ENCODE assay signal across 8 cellular contexts in the genomic region with DNA sequence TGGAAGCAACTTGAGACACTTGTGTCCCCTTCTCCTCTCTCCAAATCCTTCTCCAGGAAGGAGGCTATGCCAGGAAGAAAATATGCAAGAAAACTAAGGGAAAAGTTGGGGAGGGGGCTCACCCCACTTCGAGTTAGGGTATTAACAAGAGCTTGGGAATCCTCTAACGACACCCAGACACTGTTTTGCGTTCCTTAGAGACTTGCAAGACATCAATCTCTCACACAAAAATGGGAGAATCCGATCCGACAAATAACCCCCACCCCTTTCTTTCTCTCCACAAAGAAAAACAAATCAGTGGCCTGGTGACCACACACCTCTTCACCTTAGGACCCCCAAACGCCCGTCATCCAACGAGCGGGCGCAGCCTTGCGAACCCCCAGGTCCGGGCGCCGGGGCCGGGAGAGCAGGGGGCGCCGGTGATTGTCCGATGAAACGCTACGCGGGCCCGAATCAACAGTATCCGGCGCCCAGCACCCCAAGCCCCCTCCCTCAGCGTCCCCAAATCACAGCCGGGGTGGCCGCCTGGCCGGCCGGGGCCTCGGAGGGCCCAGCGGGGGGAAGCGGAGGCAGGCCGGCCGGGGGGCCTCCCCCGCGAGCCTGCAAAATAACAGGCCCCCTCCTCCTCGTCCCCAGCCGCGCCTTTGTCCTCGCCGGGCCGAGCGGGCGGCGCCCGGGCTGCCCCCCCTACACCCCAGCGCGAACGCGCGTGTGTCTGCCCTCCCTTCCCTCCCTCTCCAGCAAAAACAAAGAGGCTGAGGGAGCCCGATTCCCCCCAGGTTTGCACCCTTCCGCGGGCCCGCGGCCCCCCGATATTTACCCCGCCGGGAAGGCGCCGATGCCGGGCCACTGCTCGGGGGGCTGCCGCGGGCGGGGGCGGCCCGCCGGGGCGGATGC. TPM values are rescaled to one million over a fixed set of nuclear protein-coding genes. Genes with fewer than 3 reads are reported as not detected.
DNase-seq lines count a peak whose midpoint lies in the region; ATAC-seq and TF ChIP-seq lines count a peak whose summit lies in the region.

No MANE protein-coding gene starts in this region.

- H3K23ac ChIP-seq in H9 (ENCODE audit: insufficient read length, low read depth, low read length) = no peak overlapping the region

- H2BK20ac ChIP-seq in H9 (ENCODE audit: low read depth, low read length, poor library complexity, severe bottlenecking) = no peak overlapping the region

- H3T11ph ChIP-seq in H9 (ENCODE audit: low read length) = no peak overlapping the region

- H3K4me1 ChIP-seq in H9 (ENCODE audit: insufficient read depth, low read length) = peaks cover 10% of the 10 kb centered on the region; the same call in 1 of the 2 replicates
- H3K4me1 ChIP-seq in PC-3 (ENCODE audit: insufficient read depth, low read length) = peaks cover 47% of the 10 kb centered on the region
- peaks cover 53% of the 10 kb centered on the region for H3K4me1 ChIP-seq in muscle layer of colon (ENCODE audit: insufficient read depth, low read length)
- peaks cover 24 to 63% (median 60%) of the 10 kb centered on the region in 5 donors for H3K4me1 ChIP-seq in subcutaneous abdominal adipose tissue (ENCODE audit: control insufficient read depth in 5 of 5, insufficient read depth in 5 of 5, low read length in 5 of 5)

- no peak overlapping the region; the same call in 1 of the 2 replicates for H3K4ac ChIP-seq in H9 (ENCODE audit: low read depth, low read length)

- no peaks in the 10 kb centered on the region for H3K9me3 ChIP-seq in H9 (ENCODE audit: control insufficient read depth, low read depth, low read length)
- no peaks in the 10 kb centered on the region for H3K9me3 ChIP-seq in PC-3 (ENCODE audit: low read length)
- H3K9me3 ChIP-seq in muscle layer of colon (ENCODE audit: low read length) = no peaks in the 10 kb centered on the region
- H3K9me3 ChIP-seq in subcutaneous abdominal adipose tissue (ENCODE audit: control insufficient read depth in 5 of 5, low read length in 5 of 5) = no peaks in the 10 kb centered on the region

- H3F3A ChIP-seq in PC-3 (ENCODE audit: low read length, unreplicated experiment) = no peaks in the 10 kb centered on the region

- H3K23me2 ChIP-seq in H9 (ENCODE audit: insufficient read length, low read depth, low read length, poor library complexity, severe bottlenecking) = peaks cover 13% of the 10 kb centered on the region

- peak overlapping the region; percentile 25; the same call in 1 of the 2 replicates for H3K14ac ChIP-seq in H9 (ENCODE audit: insufficient read depth, low read length)

- H2AK5ac ChIP-seq in H9 (ENCODE audit: insufficient read length, low read length) = no peak overlapping the region

- H4K5ac ChIP-seq in H9 (ENCODE audit: insufficient read length, low read depth, low read length) = no peak overlapping the region

- TF ChIP-seq CTCF in C4-2B (conservative IDR thresholded peaks at IDR 0.05) = no peak
- no peak for TF ChIP-seq CTCF in H9 (conservative IDR thresholded peaks at IDR 0.05)
- no peak for TF ChIP-seq CTCF in PC-3 (conservative IDR thresholded peaks at IDR 0.05; ENCODE audit: low read depth, low read length)

- ATAC-seq in PC-3 (peak; percentile 13), GM21447 (IDR thresholded peaks at IDR 0.05; ENCODE audit: unreplicated experiment) (no peak)

- peak overlapping the region; percentile 51 for H3K18ac ChIP-seq in H9 (ENCODE audit: insufficient read length, low read depth, low read length)

- H3K36me3 ChIP-seq in PC-3 (ENCODE audit: low read depth, low read length) (peaks cover 13% of the 10 kb centered on the region), muscle layer of colon (ENCODE audit: insufficient read depth, low read length) (peaks cover 15% of the 10 kb centered on the region), subcutaneous abdominal adipose tissue (ENCODE audit: control insufficient read depth in 5 of 5, insufficient read depth in 5 of 5, low read length in 5 of 5) (peaks cover 0 to 14% (median 11%) of the 10 kb centered on the region in 5 donors)

- DNase-seq in H9 = no peak
- DNase-seq in PC-3 = no peak
- peak; percentile 48 for DNase-seq in activated effector memory CD4-positive, alpha-beta T cell treated with Interleukin-2 at 50 U/mL for 16 hours
- DNase-seq in fibroblast of gingiva (ENCODE audit: low read depth) = peak; percentile 72

- no peaks in the 10 kb centered on the region for H3K27me3 ChIP-seq in H9 (ENCODE audit: insufficient read depth, low read length)
- no peaks in the 10 kb centered on the region for H3K27me3 ChIP-seq in PC-3 (ENCODE audit: low read length)
- no peaks in the 10 kb centered on the region for H3K27me3 ChIP-seq in muscle layer of colon (ENCODE audit: control insufficient read depth in 1 of 2, insufficient read depth in 2 of 2, low read length in 2 of 2)
- H3K27me3 ChIP-seq in subcutaneous abdominal adipose tissue (ENCODE audit: control insufficient read depth in 5 of 5, insufficient read depth in 4 of 5, low read length in 5 of 5) = no peaks in the 10 kb centered on the region

- no peak overlapping the region for H2BK5ac ChIP-seq in H9 (ENCODE audit: insufficient read length, low read length)

- H3K4me3 ChIP-seq in PC-3 (ENCODE audit: low read length) (peak overlapping the region; percentile 99), muscle layer of colon (ENCODE audit: low read depth in 1 of 2, low read length in 2 of 2) (peak overlapping the region; percentile 89 to 93), subcutaneous abdominal adipose tissue (ENCODE audit: low read depth in 1 of 5, low read length in 5 of 5) (peak overlapping the region; percentile 74 to 94 (median 82))

- no peaks in the 10 kb centered on the region for H3K79me1 ChIP-seq in H9 (ENCODE audit: insufficient read depth, low read depth, low read length, poor library complexity, severe bottlenecking)

- H2BK120ac ChIP-seq in H9 (ENCODE audit: low read depth, low read length, poor library complexity, severe bottlenecking) = no peak overlapping the region

- H4K20me1 ChIP-seq in H9 (ENCODE audit: control insufficient read depth, insufficient read depth, insufficient read length) = peaks cover 2% of the 10 kb centered on the region
- peaks cover 21% of the 10 kb centered on the region for H4K20me1 ChIP-seq in PC-3 (ENCODE audit: low read length)

- H4K91ac ChIP-seq in H9 (ENCODE audit: insufficient read length, low read depth, low read length) = no peak overlapping the region

- peak overlapping the region; percentile 97 for H3K9ac ChIP-seq in H9 (ENCODE audit: extremely low read depth, insufficient read length, low read length)
- peak overlapping the region; percentile 100 for H3K9ac ChIP-seq in PC-3 (ENCODE audit: low read length)
- peak overlapping the region; percentile 98 for H3K9ac ChIP-seq in muscle layer of colon (ENCODE audit: low read length)
- H3K9ac ChIP-seq in subcutaneous abdominal adipose tissue (ENCODE audit: low read length in 5 of 5) = peak overlapping the region; percentile 89 to 96 (median 92)

- H3K27ac ChIP-seq in C4-2B (peak overlapping the region; percentile 95), H9 (ENCODE audit: insufficient read length, low read depth, low read length) (no peak overlapping the region), PC-3 (ENCODE audit: low read length) (peak overlapping the region; percentile 98), muscle layer of colon (ENCODE audit: low read depth, low read length) (peak overlapping the region; percentile 99), subcutaneous abdominal adipose tissue (ENCODE audit: low read depth, low read length) (peak overlapping the region; percentile 95)

- CTCF ChIA-PET in PC-3 (lab: Charles Lee) = no interaction called here

- POLR2A ChIA-PET in PC-3 (lab: Charles Lee; ENCODE audit: unreplicated experiment) = no interaction called here

- peak overlapping the region; percentile 93 to 97 for H3K4me3 Mint-ChIP-seq in H9

- no peak overlapping the region for H3K56ac ChIP-seq in H9 (ENCODE audit: insufficient read length, low read depth, low read length)

- peak overlapping the region; percentile 85 for H3K4me2 ChIP-seq in H9 (ENCODE audit: insufficient read depth, insufficient read length, low read length)
- H3K4me2 ChIP-seq in PC-3 (ENCODE audit: low read length) = peak overlapping the region; percentile 99

- H3K27ac Mint-ChIP-seq in H9 = peak overlapping the region; percentile 95 to 100 (median 97)

- no peaks in the 10 kb centered on the region for H3K9me2 ChIP-seq in PC-3 (replicated peaks; ENCODE audit: low read length)

- no peak overlapping the region for H2BK15ac ChIP-seq in H9 (ENCODE audit: low read depth, low read length)

- intact Hi-C loops in PC-3 (cut with micrococcal nuclease) = loop anchor here (5.0 kb wide), 1 partner anchor 79 kb away; no protein-coding TSS in a partner anchor

- no peaks in the 10 kb centered on the region for H3K27me3 Mint-ChIP-seq in H9 (ENCODE audit: low read depth)

- WGBS in H9 (ENCODE audit: extremely low coverage, insufficient read length, low lambda C conversion rate) = no CpG with 5 or more reads among the region's 70 CpGs

- H3K4me1 Mint-ChIP-seq in H9 = peaks cover 67 to 77% of the 10 kb centered on the region in 2 experiments

- no peaks in the 10 kb centered on the region; a peak in 1 of 5 replicates for H3K9me3 Mint-ChIP-seq in H9

- peaks cover 21 to 49% (median 25%) of the 10 kb centered on the region in 3 experiments; a peak in 6 of 7 replicates for H3K36me3 Mint-ChIP-seq in H9 (ENCODE audit: insufficient read depth in 1 of 3, low read depth in 3 of 3)

- H2AFZ ChIP-seq in H9 (ENCODE audit: low read length) (no peak overlapping the region), PC-3 (ENCODE audit: low read length) (no peak overlapping the region)

- BruUV-seq in PC-3 (replicated peaks; lab: Mats Ljungman, UMichigan) = TSS peak; percentile 34

- H3K79me2 ChIP-seq in H9 (ENCODE audit: insufficient read depth, low read length) (peaks cover 47% of the 10 kb centered on the region; the same call in 1 of the 2 replicates), PC-3 (ENCODE audit: low read length) (peaks cover 61% of the 10 kb centered on the region)

- no peak overlapping the region for H2BK12ac ChIP-seq in H9 (ENCODE audit: insufficient read length, low read depth, low read length)

- no peak overlapping the region for H4K8ac ChIP-seq in H9 (replicated peaks; ENCODE audit: insufficient read length, low read depth, low read length)

RNA-seq across cellular contexts. Expression of a gene that starts 0.6 kb away (rescaled TPM):
- total RNA-seq in H9 (2021) (230 and 236 TPM in 2 replicates), PC-3 (2014; rRNA removed) (147 and 179 TPM in 2 replicates)

RNA-seq across cellular contexts. Expression of a gene that starts 43.8 kb away (rescaled TPM):
- 51.7 and 58.5 TPM in 2 replicates for total RNA-seq in H9 (2021)
- 37.5 and 43.8 TPM in 2 replicates for total RNA-seq in PC-3 (2014; rRNA removed)

Comparison
In these comparisons a context has a peak if more than half of its experiments do, and no peak if none do; other contexts are left out.
1. DNase-seq: peak in activated effector memory CD4-positive, alpha-beta T cell treated with Interleukin-2 at 50 U/mL for 16 hours (single experiment) and fibroblast of gingiva (single experiment); none in H9 (single experiment) and PC-3 (single experiment).
2. Peak in every context shown above with its lines, with median percentiles within 50 percentile points of each other: H3K9ac ChIP-seq and H3K4me3 ChIP-seq.